In genomic region chr17:67680445-67681224, GRCh38 we compare ENCODE assay signal across 24 cellular contexts. TPM values are rescaled to one million over a fixed set of nuclear protein-coding genes. Genes with fewer than 3 reads are reported as not detected.
DNase-seq lines count a peak whose midpoint lies in the region; ATAC-seq and TF ChIP-seq lines count a peak whose summit lies in the region.
"Had no signal": no experiment of that assay in that cellular context is flagged by ENCODE, and none has a peak within 500 bp of the region (broad histone marks: within the 10 kb centered on the region; RNA-seq: fewer than 3 reads in every experiment).

No MANE protein-coding gene starts in this region.

- no peaks in the 10 kb centered on the region for H3K36me3 ChIP-seq in psoas muscle (ENCODE audit: insufficient read depth in 1 of 2, low read depth in 1 of 2)
- H3K36me3 ChIP-seq: prostate gland, transverse colon had no signal

- ATAC-seq in natural killer cell: no peak
- no peak for ATAC-seq in natural killer cell treated with Interleukin-12 subunit alpha and Interleukin-12 subunit beta and Interleukin-15 and Interleukin-18, amount 100 ng/mL, for 72 hours
- peak; percentile 73 to 77 for ATAC-seq in stimulated activated naive B cell treated with anti-CD40 and anti-IgM and Interleukin-4, amounts not matched to agents 10 μg/mL and 1 μg/mL and 100 μg/mL, for 72 hours (replicated peaks)
- no peak for ATAC-seq in psoas muscle
- ATAC-seq in foreskin keratinocyte: no peak
- ATAC-seq in GM19023 (IDR thresholded peaks at IDR 0.05; ENCODE audit: unreplicated experiment): no peak
- ATAC-seq: HCT116, left lobe of liver had no signal

- H3K9me3 Mint-ChIP-seq in natural killer cell: no peaks in the 10 kb centered on the region
- H3K9me3 Mint-ChIP-seq in natural killer cell treated with Interleukin-12 subunit alpha and Interleukin-12 subunit beta and Interleukin-15 and Interleukin-18, amount 100 ng/mL, for 72 hours: no peaks in the 10 kb centered on the region
- H3K9me3 Mint-ChIP-seq in activated naive CD8-positive, alpha-beta T cell (ENCODE audit: low read depth): no peaks in the 10 kb centered on the region
- no peaks in the 10 kb centered on the region for H3K9me3 Mint-ChIP-seq in stimulated activated naive B cell treated with anti-CD40 and anti-IgM and Interleukin-4, amounts not matched to agents 10 μg/mL and 1 μg/mL and 100 μg/mL, for 72 hours
- H3K9me3 Mint-ChIP-seq: brain; dendritic cell treated with granulocyte-macrophage colony-stimulating factor and Interleukin-4, amounts not matched to agents 40 ng/mL and 50 ng/mL, for 4 days; mesothelial cell of epicardium had no signal

- no peaks in the 10 kb centered on the region for H3K9me3 ChIP-seq in psoas muscle
- H3K9me3 ChIP-seq: prostate gland, transverse colon had no signal

- WGBS in psoas muscle, 3 donors: 93 to 94% (median 94%) methylated on average over 7 to 8 of the region's 8 CpGs

- no peaks in the 10 kb centered on the region for H3K27me3 Mint-ChIP-seq in natural killer cell (ENCODE audit: low read depth in 2 of 2)
- no peaks in the 10 kb centered on the region for H3K27me3 Mint-ChIP-seq in natural killer cell treated with Interleukin-12 subunit alpha and Interleukin-12 subunit beta and Interleukin-15 and Interleukin-18, amount 100 ng/mL, for 72 hours
- no peaks in the 10 kb centered on the region for H3K27me3 Mint-ChIP-seq in activated naive CD8-positive, alpha-beta T cell
- no peaks in the 10 kb centered on the region for H3K27me3 Mint-ChIP-seq in stimulated activated naive B cell treated with anti-CD40 and anti-IgM and Interleukin-4, amounts not matched to agents 10 μg/mL and 1 μg/mL and 100 μg/mL, for 72 hours
- H3K27me3 Mint-ChIP-seq: brain; dendritic cell treated with granulocyte-macrophage colony-stimulating factor and Interleukin-4, amounts not matched to agents 40 ng/mL and 50 ng/mL, for 4 days had no signal

- no peak overlapping the region for H3K4me3 Mint-ChIP-seq in natural killer cell
- H3K4me3 Mint-ChIP-seq in natural killer cell treated with Interleukin-12 subunit alpha and Interleukin-12 subunit beta and Interleukin-15 and Interleukin-18, amount 100 ng/mL, for 72 hours: no peak overlapping the region
- no peak overlapping the region for H3K4me3 Mint-ChIP-seq in activated naive CD8-positive, alpha-beta T cell
- peak overlapping the region; percentile 9 to 63 for H3K4me3 Mint-ChIP-seq in stimulated activated naive B cell treated with anti-CD40 and anti-IgM and Interleukin-4, amounts not matched to agents 10 μg/mL and 1 μg/mL and 100 μg/mL, for 72 hours
- H3K4me3 Mint-ChIP-seq: brain; dendritic cell treated with granulocyte-macrophage colony-stimulating factor and Interleukin-4, amounts not matched to agents 40 ng/mL and 50 ng/mL, for 4 days; mesothelial cell of epicardium had no signal

- no peaks in the 10 kb centered on the region for H3K36me3 Mint-ChIP-seq in natural killer cell
- H3K36me3 Mint-ChIP-seq in natural killer cell treated with Interleukin-12 subunit alpha and Interleukin-12 subunit beta and Interleukin-15 and Interleukin-18, amount 100 ng/mL, for 72 hours: no peaks in the 10 kb centered on the region
- H3K36me3 Mint-ChIP-seq in activated naive CD8-positive, alpha-beta T cell: peaks cover 5% of the 10 kb centered on the region
- peaks cover 2 to 3% of the 10 kb centered on the region in 2 donors for H3K36me3 Mint-ChIP-seq in stimulated activated naive B cell treated with anti-CD40 and anti-IgM and Interleukin-4, amounts not matched to agents 10 μg/mL and 1 μg/mL and 100 μg/mL, for 72 hours

- DNase-seq in natural killer cell (no peak), NCI-H146 treated with DMSO at 0.1 percent for 48 hours (lab: John Stamatoyannopoulos, UW; ENCODE audit: unreplicated experiment) (peak; percentile 29), psoas muscle (no peak), foreskin keratinocyte (no peak)
- no peak for DNase-seq in natural killer cell treated with Interleukin-12 subunit alpha and Interleukin-12 subunit beta and Interleukin-15 and Interleukin-18, amount 100 ng/mL, for 72 hours (ENCODE audit: low spot score)
- DNase-seq in stimulated activated naive B cell treated with anti-CD40 and anti-IgM and Interleukin-4, amounts not matched to agents 10 μg/mL and 1 μg/mL and 100 μg/mL, for 72 hours: no peak
- DNase-seq: activated CD4-positive, alpha-beta T cell treated with anti-CD3 and anti-CD28 coated beads, Interleukin-2, amount 50 U/mL, for 4 hours; DMS79 treated with DMSO at 0.1 percent for 48 hours; Kasumi-1; NCI-H1048; NCI-H524 treated with DMSO at 0.1 percent for 48 hours; PC-9; SIG-M5; stimulated activated naive CD4-positive, alpha-beta T cell treated with Interleukin-2 at 50 U/mL for 16 hours; T-helper 1 cell; transverse colon had no signal

- no peaks in the 10 kb centered on the region for H3K4me1 ChIP-seq in psoas muscle
- H3K4me1 ChIP-seq in foreskin keratinocyte: no peaks in the 10 kb centered on the region
- H3K4me1 ChIP-seq: prostate gland, transverse colon had no signal

- peak overlapping the region; percentile 13 to 45 for H3K27ac Mint-ChIP-seq in natural killer cell
- peak overlapping the region in 1 of 2 donors; percentile 68 for H3K27ac Mint-ChIP-seq in natural killer cell treated with Interleukin-12 subunit alpha and Interleukin-12 subunit beta and Interleukin-15 and Interleukin-18, amount 100 ng/mL, for 72 hours
- H3K27ac Mint-ChIP-seq in activated naive CD8-positive, alpha-beta T cell: peak overlapping the region; percentile 72
- H3K27ac Mint-ChIP-seq in stimulated activated naive B cell treated with anti-CD40 and anti-IgM and Interleukin-4, amounts not matched to agents 10 μg/mL and 1 μg/mL and 100 μg/mL, for 72 hours: peak overlapping the region; percentile 94
- H3K27ac Mint-ChIP-seq: dendritic cell treated with granulocyte-macrophage colony-stimulating factor and Interleukin-4, amounts not matched to agents 40 ng/mL and 50 ng/mL, for 4 days; mesothelial cell of epicardium had no signal

- H3K27me3 ChIP-seq in psoas muscle (ENCODE audit: insufficient read depth in 3 of 3, low read length in 2 of 3): no peaks in the 10 kb centered on the region
- H3K27me3 ChIP-seq in foreskin keratinocyte: no peaks in the 10 kb centered on the region
- H3K27me3 ChIP-seq: transverse colon had no signal

- no peak overlapping the region for H3K4me3 ChIP-seq in psoas muscle
- H3K4me3 ChIP-seq: PC-9, prostate gland, transverse colon had no signal

- TF ChIP-seq CTCF in natural killer cell (IDR thresholded peaks at IDR 0.05) (no peak), psoas muscle (IDR thresholded peaks at IDR 0.05) (no peak), foreskin keratinocyte (conservative IDR thresholded peaks at IDR 0.05) (no peak)

- intact Hi-C loops in natural killer cell (cut with micrococcal nuclease) (no loop called here), psoas muscle (cut with DNase I) (loop anchor here in 1 of 2 donors (10.0 kb wide), 1 partner anchor 206 kb away; no protein-coding TSS in a partner anchor)

- H3K4me1 Mint-ChIP-seq in natural killer cell: peaks cover 4 to 16% of the 10 kb centered on the region in 2 donors
- H3K4me1 Mint-ChIP-seq in natural killer cell treated with Interleukin-12 subunit alpha and Interleukin-12 subunit beta and Interleukin-15 and Interleukin-18, amount 100 ng/mL, for 72 hours (ENCODE audit: low read depth in 2 of 2): peaks cover 4 to 9% of the 10 kb centered on the region in 2 donors
- H3K4me1 Mint-ChIP-seq in activated naive CD8-positive, alpha-beta T cell (ENCODE audit: low read depth): peaks cover 13% of the 10 kb centered on the region
- peaks cover 18 to 47% of the 10 kb centered on the region in 2 donors for H3K4me1 Mint-ChIP-seq in stimulated activated naive B cell treated with anti-CD40 and anti-IgM and Interleukin-4, amounts not matched to agents 10 μg/mL and 1 μg/mL and 100 μg/mL, for 72 hours
- H3K4me1 Mint-ChIP-seq: mesothelial cell of epicardium had no signal

- H3K27ac ChIP-seq in psoas muscle: no peak overlapping the region
- no peak overlapping the region for H3K27ac ChIP-seq in foreskin keratinocyte
- H3K27ac ChIP-seq: PC-9, prostate gland, transverse colon had no signal

RNA-seq across cellular contexts. Expression of gene NOL11, which starts 37.1 kb away (rescaled TPM):
- total RNA-seq in natural killer cell (10 to 100 TPM; 43.3 to 55.2 (median 49.1) TPM), psoas muscle (10 to 100 TPM; 29.9 to 37.3 (median 33.3) TPM), foreskin keratinocyte (58.0 and 69.2 TPM in 2 replicates)
- total RNA-seq in natural killer cell treated with Interleukin-12 subunit alpha and Interleukin-12 subunit beta and Interleukin-15 and Interleukin-18, amount 100 ng/mL, for 72 hours: 10 to 100 TPM; 65.9 to 86.3 TPM
- polyA plus RNA-seq in psoas muscle (10 to 100 TPM; 30.9 to 53.6 (median 52.1) TPM), foreskin keratinocyte (61.1 and 69.4 TPM in 2 replicates)

Comparison
In these comparisons a context has a peak if more than half of its experiments do, and no peak if none do; other contexts are left out.
1. ATAC-seq: peak in stimulated activated naive B cell treated with anti-CD40 and anti-IgM and Interleukin-4, amounts not matched to agents 10 μg/mL and 1 μg/mL and 100 μg/mL, for 72 hours (2 of 2); none in natural killer cell (0 of 3), natural killer cell treated with Interleukin-12 subunit alpha and Interleukin-12 subunit beta and Interleukin-15 and Interleukin-18, amount 100 ng/mL, for 72 hours (0 of 2), psoas muscle (0 of 4), foreskin keratinocyte (single experiment) and GM19023 (single experiment).
2. H3K4me3 Mint-ChIP-seq: peak in stimulated activated naive B cell treated with anti-CD40 and anti-IgM and Interleukin-4, amounts not matched to agents 10 μg/mL and 1 μg/mL and 100 μg/mL, for 72 hours (2 of 2); none in natural killer cell (single experiment), natural killer cell treated with Interleukin-12 subunit alpha and Interleukin-12 subunit beta and Interleukin-15 and Interleukin-18, amount 100 ng/mL, for 72 hours (single experiment) and activated naive CD8-positive, alpha-beta T cell (single experiment).